In the genomic region with DNA sequence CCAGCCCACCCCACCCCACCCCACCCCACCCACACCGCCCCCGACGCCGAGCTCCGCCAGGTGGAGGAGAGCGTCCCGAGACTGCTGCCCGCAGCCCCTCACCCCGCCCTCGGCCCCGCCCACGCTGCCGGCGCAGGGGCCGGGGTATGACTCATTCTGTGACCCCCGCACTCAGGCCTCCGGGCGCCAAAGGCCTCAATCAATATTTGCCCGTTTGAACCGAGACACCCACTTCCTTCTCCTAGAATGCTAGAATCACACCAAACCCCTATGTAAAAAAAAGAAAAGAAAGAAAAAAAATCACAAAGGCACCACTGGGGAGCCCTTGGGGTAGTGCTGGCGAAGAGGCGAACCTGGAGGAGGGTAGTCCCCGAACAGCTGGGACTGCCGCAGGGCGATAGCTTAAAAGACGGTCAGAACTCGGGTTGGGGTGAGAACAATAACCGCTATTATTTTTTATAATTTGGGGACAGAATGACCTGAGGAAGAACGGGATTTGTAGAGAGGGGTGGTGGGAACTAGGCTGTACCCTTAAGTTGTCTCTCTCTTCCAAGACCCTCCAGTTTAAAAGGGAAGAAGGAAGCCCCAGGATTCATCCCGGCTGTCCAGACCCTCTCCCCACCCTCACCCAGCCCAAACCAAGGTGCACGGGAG, we compare ENCODE assay signal across 1 cellular context.
TF ChIP-seq lines count a peak whose summit lies in the region.

No MANE protein-coding gene starts in this region.

TF ChIP-seq in A549, 52 proteins besides CTCF, POLR2A, EP300 and RAD21 (continued from another document):
- TF ChIP-seq, protein P1, sequence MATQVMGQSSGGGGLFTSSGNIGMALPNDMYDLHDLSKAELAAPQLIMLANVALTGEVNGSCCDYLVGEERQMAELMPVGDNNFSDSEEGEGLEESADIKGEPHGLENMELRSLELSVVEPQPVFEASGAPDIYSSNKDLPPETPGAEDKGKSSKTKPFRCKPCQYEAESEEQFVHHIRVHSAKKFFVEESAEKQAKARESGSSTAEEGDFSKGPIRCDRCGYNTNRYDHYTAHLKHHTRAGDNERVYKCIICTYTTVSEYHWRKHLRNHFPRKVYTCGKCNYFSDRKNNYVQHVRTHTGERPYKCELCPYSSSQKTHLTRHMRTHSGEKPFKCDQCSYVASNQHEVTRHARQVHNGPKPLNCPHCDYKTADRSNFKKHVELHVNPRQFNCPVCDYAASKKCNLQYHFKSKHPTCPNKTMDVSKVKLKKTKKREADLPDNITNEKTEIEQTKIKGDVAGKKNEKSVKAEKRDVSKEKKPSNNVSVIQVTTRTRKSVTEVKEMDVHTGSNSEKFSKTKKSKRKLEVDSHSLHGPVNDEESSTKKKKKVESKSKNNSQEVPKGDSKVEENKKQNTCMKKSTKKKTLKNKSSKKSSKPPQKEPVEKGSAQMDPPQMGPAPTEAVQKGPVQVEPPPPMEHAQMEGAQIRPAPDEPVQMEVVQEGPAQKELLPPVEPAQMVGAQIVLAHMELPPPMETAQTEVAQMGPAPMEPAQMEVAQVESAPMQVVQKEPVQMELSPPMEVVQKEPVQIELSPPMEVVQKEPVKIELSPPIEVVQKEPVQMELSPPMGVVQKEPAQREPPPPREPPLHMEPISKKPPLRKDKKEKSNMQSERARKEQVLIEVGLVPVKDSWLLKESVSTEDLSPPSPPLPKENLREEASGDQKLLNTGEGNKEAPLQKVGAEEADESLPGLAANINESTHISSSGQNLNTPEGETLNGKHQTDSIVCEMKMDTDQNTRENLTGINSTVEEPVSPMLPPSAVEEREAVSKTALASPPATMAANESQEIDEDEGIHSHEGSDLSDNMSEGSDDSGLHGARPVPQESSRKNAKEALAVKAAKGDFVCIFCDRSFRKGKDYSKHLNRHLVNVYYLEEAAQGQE (IDR thresholded peaks at IDR 0.05) = peak; percentile 17; the same call in 1 of the 2 replicates
- no peak for TF ChIP-seq KDM5A (IDR thresholded peaks at IDR 0.05)
- TF ChIP-seq CEBPB (IDR thresholded peaks at IDR 0.05) = no peak
- no peak for TF ChIP-seq ZSCAN20 (CRISPR knock-in tag; IDR thresholded peaks at IDR 0.05)
- TF ChIP-seq POLR2AphosphoS2 (conservative IDR thresholded peaks at IDR 0.05; ENCODE audit: low read length) = no peak
- TF ChIP-seq NR3C1 (IDR thresholded peaks at IDR 0.05) = no peak
- TF ChIP-seq, protein P2, sequence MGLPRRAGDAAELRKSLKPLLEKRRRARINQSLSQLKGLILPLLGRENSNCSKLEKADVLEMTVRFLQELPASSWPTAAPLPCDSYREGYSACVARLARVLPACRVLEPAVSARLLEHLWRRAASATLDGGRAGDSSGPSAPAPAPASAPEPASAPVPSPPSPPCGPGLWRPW (IDR thresholded peaks at IDR 0.05) = no peak
- TF ChIP-seq CHD4 (IDR thresholded peaks at IDR 0.05; ENCODE audit: borderline replicate concordance) = no peak
- no peak for TF ChIP-seq HEYL (CRISPR knock-in tag; IDR thresholded peaks at IDR 0.05)
- TF ChIP-seq, protein P3, sequence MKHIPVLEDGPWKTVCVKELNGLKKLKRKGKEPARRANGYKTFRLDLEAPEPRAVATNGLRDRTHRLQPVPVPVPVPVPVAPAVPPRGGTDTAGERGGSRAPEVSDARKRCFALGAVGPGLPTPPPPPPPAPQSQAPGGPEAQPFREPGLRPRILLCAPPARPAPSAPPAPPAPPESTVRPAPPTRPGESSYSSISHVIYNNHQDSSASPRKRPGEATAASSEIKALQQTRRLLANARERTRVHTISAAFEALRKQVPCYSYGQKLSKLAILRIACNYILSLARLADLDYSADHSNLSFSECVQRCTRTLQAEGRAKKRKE (CRISPR knock-in tag; IDR thresholded peaks at IDR 0.05; ENCODE audit: low read depth) = no peak
- peak; percentile 28; the same call in 1 of the 2 replicates for TF ChIP-seq RARB (CRISPR knock-in tag; IDR thresholded peaks at IDR 0.05)
- TF ChIP-seq PHF8 (IDR thresholded peaks at IDR 0.05; ENCODE audit: borderline replicate concordance, low read depth) = no peak
- no peak for TF ChIP-seq RCOR1 (IDR thresholded peaks at IDR 0.05; ENCODE audit: low read depth, low read length)
- peak; percentile 87 for TF ChIP-seq FOSB (CRISPR knock-in tag; IDR thresholded peaks at IDR 0.05)
- TF ChIP-seq ZNF302 (CRISPR knock-in tag; IDR thresholded peaks at IDR 0.05) = no peak
- no peak for TF ChIP-seq HOXB13 (CRISPR knock-in tag; IDR thresholded peaks at IDR 0.05; ENCODE audit: low read depth)
- TF ChIP-seq JUN (IDR thresholded peaks at IDR 0.05) = peak in 1 of 2 experiments; percentile 44; a peak in 4 of 5 replicates
- no peak for TF ChIP-seq HDAC2 (IDR thresholded peaks at IDR 0.05)
TF ChIP-seq in A549: peak in this region for 9.
